In the genomic region with DNA sequence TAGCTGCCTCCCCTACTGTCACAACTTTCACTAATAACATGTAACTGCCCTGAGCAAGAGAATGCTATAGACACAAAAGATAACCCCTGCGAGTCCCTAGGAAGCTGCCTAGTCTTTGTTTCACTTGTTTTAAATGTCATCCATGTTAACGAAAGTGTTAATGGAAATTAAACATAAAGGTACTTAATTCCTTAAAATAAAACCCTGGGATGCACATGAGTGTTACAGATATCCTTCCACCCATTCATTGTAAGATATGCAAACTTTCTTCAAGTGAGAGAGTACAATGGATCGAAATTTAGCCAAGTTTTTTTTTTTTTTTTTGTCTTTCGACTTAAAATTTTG, we compare ENCODE assay signal across 1 cellular context.
TF ChIP-seq lines count a peak whose summit lies in the region.

No MANE protein-coding gene starts in this region.

TF ChIP-seq in K562, 482 proteins besides CTCF, POLR2A, EP300 and RAD21 (continued from another document):
- TF ChIP-seq, protein P1, sequence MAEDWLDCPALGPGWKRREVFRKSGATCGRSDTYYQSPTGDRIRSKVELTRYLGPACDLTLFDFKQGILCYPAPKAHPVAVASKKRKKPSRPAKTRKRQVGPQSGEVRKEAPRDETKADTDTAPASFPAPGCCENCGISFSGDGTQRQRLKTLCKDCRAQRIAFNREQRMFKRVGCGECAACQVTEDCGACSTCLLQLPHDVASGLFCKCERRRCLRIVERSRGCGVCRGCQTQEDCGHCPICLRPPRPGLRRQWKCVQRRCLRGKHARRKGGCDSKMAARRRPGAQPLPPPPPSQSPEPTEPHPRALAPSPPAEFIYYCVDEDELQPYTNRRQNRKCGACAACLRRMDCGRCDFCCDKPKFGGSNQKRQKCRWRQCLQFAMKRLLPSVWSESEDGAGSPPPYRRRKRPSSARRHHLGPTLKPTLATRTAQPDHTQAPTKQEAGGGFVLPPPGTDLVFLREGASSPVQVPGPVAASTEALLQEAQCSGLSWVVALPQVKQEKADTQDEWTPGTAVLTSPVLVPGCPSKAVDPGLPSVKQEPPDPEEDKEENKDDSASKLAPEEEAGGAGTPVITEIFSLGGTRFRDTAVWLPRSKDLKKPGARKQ (CRISPR knock-in tag; IDR thresholded peaks at IDR 0.05): no peak
- TF ChIP-seq BRF1 (IDR thresholded peaks at IDR 0.05; ENCODE audit: borderline replicate concordance, extremely low read depth, insufficient read length) (no peak), LEF1 (IDR thresholded peaks at IDR 0.05) (no peak), SETDB1 (IDR thresholded peaks at IDR 0.05; ENCODE audit: low read length) (no peak), CBFB (CRISPR knock-in tag; IDR thresholded peaks at IDR 0.05) (no peak), MAFK (IDR thresholded peaks at IDR 0.05; ENCODE audit: low read length) (no peak), DIDO1 (tag; IDR thresholded peaks at IDR 0.05; ENCODE audit: low read depth) (no peak), CHD4 (IDR thresholded peaks at IDR 0.05; ENCODE audit: insufficient read depth, insufficient replicate concordance, low read depth, low read length, poor library complexity, severe bottlenecking) (no peak), KLF1 (tag; IDR thresholded peaks at IDR 0.05) (no peak), ADNP (tag; IDR thresholded peaks at IDR 0.05) (no peak)
- TF ChIP-seq, protein P2, sequence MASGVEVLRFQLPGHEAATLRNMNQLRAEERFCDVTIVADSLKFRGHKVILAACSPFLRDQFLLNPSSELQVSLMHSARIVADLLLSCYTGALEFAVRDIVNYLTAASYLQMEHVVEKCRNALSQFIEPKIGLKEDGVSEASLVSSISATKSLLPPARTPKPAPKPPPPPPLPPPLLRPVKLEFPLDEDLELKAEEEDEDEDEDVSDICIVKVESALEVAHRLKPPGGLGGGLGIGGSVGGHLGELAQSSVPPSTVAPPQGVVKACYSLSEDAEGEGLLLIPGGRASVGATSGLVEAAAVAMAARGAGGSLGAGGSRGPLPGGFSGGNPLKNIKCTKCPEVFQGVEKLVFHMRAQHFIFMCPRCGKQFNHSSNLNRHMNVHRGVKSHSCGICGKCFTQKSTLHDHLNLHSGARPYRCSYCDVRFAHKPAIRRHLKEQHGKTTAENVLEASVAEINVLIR (CRISPR knock-in tag; IDR thresholded peaks at IDR 0.05): no peak
- TF ChIP-seq, protein P3, sequence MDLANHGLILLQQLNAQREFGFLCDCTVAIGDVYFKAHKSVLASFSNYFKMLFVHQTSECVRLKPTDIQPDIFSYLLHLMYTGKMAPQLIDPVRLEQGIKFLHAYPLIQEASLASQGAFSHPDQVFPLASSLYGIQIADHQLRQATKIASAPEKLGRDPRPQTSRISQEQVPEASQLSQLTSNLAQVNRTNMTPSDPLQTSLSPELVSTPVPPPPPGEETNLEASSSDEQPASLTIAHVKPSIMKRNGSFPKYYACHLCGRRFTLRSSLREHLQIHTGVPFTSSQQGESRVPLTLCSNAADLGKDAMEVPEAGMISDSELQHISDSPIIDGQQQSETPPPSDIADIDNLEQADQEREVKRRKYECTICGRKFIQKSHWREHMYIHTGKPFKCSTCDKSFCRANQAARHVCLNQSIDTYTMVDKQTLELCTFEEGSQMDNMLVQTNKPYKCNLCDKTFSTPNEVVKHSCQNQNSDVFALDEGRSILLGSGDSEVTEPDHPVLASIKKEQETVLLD (IDR thresholded peaks at IDR 0.05): no peak
- TF ChIP-seq, protein P4, sequence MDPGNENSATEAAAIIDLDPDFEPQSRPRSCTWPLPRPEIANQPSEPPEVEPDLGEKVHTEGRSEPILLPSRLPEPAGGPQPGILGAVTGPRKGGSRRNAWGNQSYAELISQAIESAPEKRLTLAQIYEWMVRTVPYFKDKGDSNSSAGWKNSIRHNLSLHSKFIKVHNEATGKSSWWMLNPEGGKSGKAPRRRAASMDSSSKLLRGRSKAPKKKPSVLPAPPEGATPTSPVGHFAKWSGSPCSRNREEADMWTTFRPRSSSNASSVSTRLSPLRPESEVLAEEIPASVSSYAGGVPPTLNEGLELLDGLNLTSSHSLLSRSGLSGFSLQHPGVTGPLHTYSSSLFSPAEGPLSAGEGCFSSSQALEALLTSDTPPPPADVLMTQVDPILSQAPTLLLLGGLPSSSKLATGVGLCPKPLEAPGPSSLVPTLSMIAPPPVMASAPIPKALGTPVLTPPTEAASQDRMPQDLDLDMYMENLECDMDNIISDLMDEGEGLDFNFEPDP (CRISPR knock-in tag; IDR thresholded peaks at IDR 0.05): no peak
TF ChIP-seq in K562: peak in this region for 0.
